Comparison of ENCODE assay signal across 21 cellular contexts in genomic region chr17:51103050-51103449, GRCh38. TPM values are rescaled to one million over a fixed set of nuclear protein-coding genes. Genes with fewer than 3 reads are reported as not detected.
DNase-seq lines count a peak whose midpoint lies in the region; ATAC-seq and TF ChIP-seq lines count a peak whose summit lies in the region.
"Had no signal": no experiment of that assay in that cellular context is flagged by ENCODE, and none has a peak within 500 bp of the region (broad histone marks: within the 10 kb centered on the region; RNA-seq: fewer than 3 reads in every experiment).

No MANE protein-coding gene starts in this region.

- H3K27ac ChIP-seq in KMS-11 (peak overlapping the region; percentile 17; the same call in 1 of the 2 replicates), left lung (peak overlapping the region; percentile 7 to 28)
- H3K27ac ChIP-seq in CD8-positive, alpha-beta T cell (ENCODE audit: low read depth, low read length) = no peak overlapping the region
- H3K27ac ChIP-seq: foreskin keratinocyte, tibial artery, VCaP had no signal

- H3K4me3 ChIP-seq in KMS-11 (IDR thresholded peaks at IDR 0.05; ENCODE audit: insufficient read depth, low read depth, low read length) = no peak overlapping the region
- no peak overlapping the region for H3K4me3 ChIP-seq in left lung
- H3K4me3 ChIP-seq in CD8-positive, alpha-beta T cell (ENCODE audit: low read depth, low read length) = no peak overlapping the region
- H3K4me3 ChIP-seq: HAP-1, tibial artery had no signal

- peaks cover 9% of the 10 kb centered on the region for H3K79me2 ChIP-seq in KMS-11 (ENCODE audit: insufficient read depth, low read depth)

- peak overlapping the region; percentile 39 to 88 for H3K27ac Mint-ChIP-seq in effector memory CD8-positive, alpha-beta T cell
- H3K27ac Mint-ChIP-seq in progenitor cell of endocrine pancreas = peak overlapping the region; percentile 73
- H3K27ac Mint-ChIP-seq in CD8-positive, alpha-beta T cell = no peak overlapping the region
- no peak overlapping the region for H3K27ac Mint-ChIP-seq in activated naive CD4-positive, alpha-beta T cell treated with anti-CD3 and anti-CD28 coated beads, Interleukin-2, amount 50 U/mL, for 72 hours
- H3K27ac Mint-ChIP-seq: B cell; stimulated activated naive B cell treated with anti-CD40 and anti-IgM and Interleukin-4, amounts not matched to agents 10 μg/mL and 1 μg/mL and 100 μg/mL, for 72 hours; T-helper 17 cell had no signal

- CTCF ChIA-PET in CD8-positive, alpha-beta T cell (lab: Charles Lee) = interaction anchor here (0.9 kb wide), 1 partner anchor 75 kb away, joined by 3 read pairs; no protein-coding TSS in a partner anchor

- H3K4me1 ChIP-seq in KMS-11 (ENCODE audit: low read depth, poor library complexity, severe bottlenecking) = peaks cover 45% of the 10 kb centered on the region
- H3K4me1 ChIP-seq in left lung = peaks cover 6 to 45% of the 10 kb centered on the region in 2 donors
- no peaks in the 10 kb centered on the region for H3K4me1 ChIP-seq in CD8-positive, alpha-beta T cell (ENCODE audit: insufficient read depth, low read length)
- H3K4me1 ChIP-seq: foreskin keratinocyte, HAP-1 had no signal

- H3K36me3 ChIP-seq in KMS-11 (ENCODE audit: insufficient read depth) = no peaks in the 10 kb centered on the region
- H3K36me3 ChIP-seq in left lung = peaks cover 0 to 4% of the 10 kb centered on the region in 2 donors
- no peaks in the 10 kb centered on the region for H3K36me3 ChIP-seq in CD8-positive, alpha-beta T cell (ENCODE audit: insufficient read depth, low read length)
- H3K36me3 ChIP-seq: HAP-1, tibial artery had no signal

- no peaks in the 10 kb centered on the region for H3K27me3 Mint-ChIP-seq in effector memory CD8-positive, alpha-beta T cell
- no peaks in the 10 kb centered on the region for H3K27me3 Mint-ChIP-seq in progenitor cell of endocrine pancreas
- no peaks in the 10 kb centered on the region for H3K27me3 Mint-ChIP-seq in CD8-positive, alpha-beta T cell (ENCODE audit: low read depth)
- H3K27me3 Mint-ChIP-seq: B cell; stimulated activated naive B cell treated with anti-CD40 and anti-IgM and Interleukin-4, amounts not matched to agents 10 μg/mL and 1 μg/mL and 100 μg/mL, for 72 hours; T-helper 17 cell had no signal

- intact Hi-C loops in left lung (cut with DNase I) = no loop called here
- intact Hi-C loops in CD8-positive, alpha-beta T cell (cut with DNase I, micrococcal nuclease) = no loop called here

- ATAC-seq in effector memory CD8-positive, alpha-beta T cell (replicated peaks) = no peak
- ATAC-seq in left lung (no peak), HG02798 (IDR thresholded peaks at IDR 0.05; ENCODE audit: poor library complexity, unreplicated experiment) (no peak)
- ATAC-seq in CD8-positive, alpha-beta T cell = no peak
- ATAC-seq in activated naive CD4-positive, alpha-beta T cell treated with anti-CD3 and anti-CD28 coated beads, Interleukin-2, amount 50 U/mL, for 72 hours = no peak
- ATAC-seq: foreskin keratinocyte; sciatic nerve; stimulated activated naive B cell treated with anti-CD40 and anti-IgM and Interleukin-4, amounts not matched to agents 10 μg/mL and 1 μg/mL and 100 μg/mL, for 72 hours; T-helper 17 cell had no signal

- H3K36me3 Mint-ChIP-seq in effector memory CD8-positive, alpha-beta T cell (ENCODE audit: insufficient read depth) = peaks cover 7% of the 10 kb centered on the region
- peaks cover 5% of the 10 kb centered on the region for H3K36me3 Mint-ChIP-seq in progenitor cell of endocrine pancreas (ENCODE audit: insufficient read depth)
- peaks cover 13% of the 10 kb centered on the region for H3K36me3 Mint-ChIP-seq in CD8-positive, alpha-beta T cell
- no peaks in the 10 kb centered on the region for H3K36me3 Mint-ChIP-seq in activated naive CD4-positive, alpha-beta T cell treated with anti-CD3 and anti-CD28 coated beads, Interleukin-2, amount 50 U/mL, for 72 hours

- H3K9me3 ChIP-seq in left lung = no peaks in the 10 kb centered on the region
- H3K9me3 ChIP-seq in CD8-positive, alpha-beta T cell (ENCODE audit: low read length) = no peaks in the 10 kb centered on the region
- H3K9me3 ChIP-seq: HAP-1, tibial artery had no signal

- H3K27me3 ChIP-seq in KMS-11 (ENCODE audit: insufficient read depth, low read depth) (no peaks in the 10 kb centered on the region), left lung (no peaks in the 10 kb centered on the region)
- no peaks in the 10 kb centered on the region for H3K27me3 ChIP-seq in CD8-positive, alpha-beta T cell (ENCODE audit: insufficient read depth, low read length)
- H3K27me3 ChIP-seq: foreskin keratinocyte, tibial artery had no signal

- H3K4me2 ChIP-seq in KMS-11 = peak overlapping the region; percentile 26; the same call in 1 of the 2 replicates

- no peaks in the 10 kb centered on the region for H3K9me3 Mint-ChIP-seq in effector memory CD8-positive, alpha-beta T cell
- no peaks in the 10 kb centered on the region for H3K9me3 Mint-ChIP-seq in progenitor cell of endocrine pancreas (ENCODE audit: low read depth)
- no peaks in the 10 kb centered on the region for H3K9me3 Mint-ChIP-seq in CD8-positive, alpha-beta T cell
- no peaks in the 10 kb centered on the region for H3K9me3 Mint-ChIP-seq in activated naive CD4-positive, alpha-beta T cell treated with anti-CD3 and anti-CD28 coated beads, Interleukin-2, amount 50 U/mL, for 72 hours
- H3K9me3 Mint-ChIP-seq: stimulated activated naive B cell treated with anti-CD40 and anti-IgM and Interleukin-4, amounts not matched to agents 10 μg/mL and 1 μg/mL and 100 μg/mL, for 72 hours had no signal

- H3K9ac ChIP-seq in KMS-11 = no peak overlapping the region

- no peak overlapping the region for H3K4me3 Mint-ChIP-seq in effector memory CD8-positive, alpha-beta T cell
- H3K4me3 Mint-ChIP-seq in progenitor cell of endocrine pancreas (ENCODE audit: low read depth) = no peak overlapping the region
- H3K4me3 Mint-ChIP-seq in CD8-positive, alpha-beta T cell = no peak overlapping the region
- H3K4me3 Mint-ChIP-seq: B cell; stimulated activated naive B cell treated with anti-CD40 and anti-IgM and Interleukin-4, amounts not matched to agents 10 μg/mL and 1 μg/mL and 100 μg/mL, for 72 hours; T-helper 17 cell had no signal

- H2AFZ ChIP-seq in KMS-11 (ENCODE audit: low read depth) = no peak overlapping the region

- TF ChIP-seq CTCF in KMS-11 (conservative IDR thresholded peaks at IDR 0.05; ENCODE audit: low read depth, low read length) (no peak), left lung (IDR thresholded peaks at IDR 0.05) (no peak), progenitor cell of endocrine pancreas (IDR thresholded peaks at IDR 0.05; ENCODE audit: unreplicated experiment) (no peak)
- no peak for TF ChIP-seq CTCF in CD8-positive, alpha-beta T cell (IDR thresholded peaks at IDR 0.05)

- POLR2A ChIA-PET in CD8-positive, alpha-beta T cell (lab: Charles Lee) = no interaction called here

- H3K4me1 Mint-ChIP-seq in effector memory CD8-positive, alpha-beta T cell (ENCODE audit: low read depth in 2 of 2) = peaks cover 11 to 24% of the 10 kb centered on the region in 2 donors
- H3K4me1 Mint-ChIP-seq in progenitor cell of endocrine pancreas (ENCODE audit: low read depth) = peaks cover 19% of the 10 kb centered on the region
- peaks cover 23% of the 10 kb centered on the region for H3K4me1 Mint-ChIP-seq in CD8-positive, alpha-beta T cell (ENCODE audit: low read depth)

- H4K20me1 ChIP-seq in KMS-11 (ENCODE audit: insufficient read depth) = peaks cover 3% of the 10 kb centered on the region; the same call in 1 of the 2 replicates

- DNase-seq in effector memory CD8-positive, alpha-beta T cell = no peak
- no peak for DNase-seq in left lung
- DNase-seq in progenitor cell of endocrine pancreas (ENCODE audit: low spot score, unreplicated experiment) = no peak
- no peak for DNase-seq in effector CD4-positive, alpha-beta T cell
- no peak for DNase-seq in CD8-positive, alpha-beta T cell
- no peak for DNase-seq in activated naive CD4-positive, alpha-beta T cell treated with anti-CD3 and anti-CD28 coated beads, Interleukin-2, amount 50 U/mL, for 72 hours (ENCODE audit: low spot score in 2 of 2)
- DNase-seq: activated CD4-positive, alpha-beta T cell treated with anti-CD3 and anti-CD28 coated beads, Interleukin-2, amount 50 U/mL, for 48 hours; activated gamma-delta T cell treated with Interleukin-2 at 50 U/mL for 16 hours; foreskin keratinocyte; NCI-H526 treated with DMSO at 0.1 percent for 48 hours; nucleus accumbens; OCI-M1; stimulated activated naive B cell treated with anti-CD40 and anti-IgM and Interleukin-4, amounts not matched to agents 10 μg/mL and 1 μg/mL and 100 μg/mL, for 72 hours; T-helper 17 cell; tibial artery had no signal

RNA-seq across cellular contexts. Expression of gene SPAG9, which starts 17.6 kb away (rescaled TPM):
- total RNA-seq in left lung = 100 to 1,000 TPM; 105 to 116 TPM
- 55.4 and 59.8 TPM in 2 replicates for total RNA-seq in progenitor cell of endocrine pancreas
- total RNA-seq in CD8-positive, alpha-beta T cell = 10 to 100 TPM; 75.7 to 77.6 TPM
- 100 to 1,000 TPM in 1 of 2 donors, 10 to 100 TPM in 1; 54.7 to 115 TPM for total RNA-seq in activated naive CD4-positive, alpha-beta T cell treated with anti-CD3 and anti-CD28 coated beads, Interleukin-2, amount 50 U/mL, for 72 hours

RNA-seq across cellular contexts. Expression of gene NME1, which starts 50.3 kb away (rescaled TPM):
- total RNA-seq in left lung (100 to 1,000 TPM in 1 of 2 donors, 10 to 100 TPM in 1; 66.8 to 131 TPM), progenitor cell of endocrine pancreas (96.5 and 106 TPM in 2 replicates)
- 10 to 100 TPM; 11.3 to 12.1 TPM for total RNA-seq in CD8-positive, alpha-beta T cell
- total RNA-seq in activated naive CD4-positive, alpha-beta T cell treated with anti-CD3 and anti-CD28 coated beads, Interleukin-2, amount 50 U/mL, for 72 hours = 100 to 1,000 TPM; 100 to 282 TPM

Comparison
In these comparisons a context has a peak if more than half of its experiments do, and no peak if none do; other contexts are left out.
1. H3K27ac Mint-ChIP-seq: peak in effector memory CD8-positive, alpha-beta T cell (2 of 2) and progenitor cell of endocrine pancreas (single experiment); none in CD8-positive, alpha-beta T cell (single experiment) and activated naive CD4-positive, alpha-beta T cell treated with anti-CD3 and anti-CD28 coated beads, Interleukin-2, amount 50 U/mL, for 72 hours (0 of 2).